Comparison of ENCODE assay signal across 8 cellular contexts in the genomic region with DNA sequence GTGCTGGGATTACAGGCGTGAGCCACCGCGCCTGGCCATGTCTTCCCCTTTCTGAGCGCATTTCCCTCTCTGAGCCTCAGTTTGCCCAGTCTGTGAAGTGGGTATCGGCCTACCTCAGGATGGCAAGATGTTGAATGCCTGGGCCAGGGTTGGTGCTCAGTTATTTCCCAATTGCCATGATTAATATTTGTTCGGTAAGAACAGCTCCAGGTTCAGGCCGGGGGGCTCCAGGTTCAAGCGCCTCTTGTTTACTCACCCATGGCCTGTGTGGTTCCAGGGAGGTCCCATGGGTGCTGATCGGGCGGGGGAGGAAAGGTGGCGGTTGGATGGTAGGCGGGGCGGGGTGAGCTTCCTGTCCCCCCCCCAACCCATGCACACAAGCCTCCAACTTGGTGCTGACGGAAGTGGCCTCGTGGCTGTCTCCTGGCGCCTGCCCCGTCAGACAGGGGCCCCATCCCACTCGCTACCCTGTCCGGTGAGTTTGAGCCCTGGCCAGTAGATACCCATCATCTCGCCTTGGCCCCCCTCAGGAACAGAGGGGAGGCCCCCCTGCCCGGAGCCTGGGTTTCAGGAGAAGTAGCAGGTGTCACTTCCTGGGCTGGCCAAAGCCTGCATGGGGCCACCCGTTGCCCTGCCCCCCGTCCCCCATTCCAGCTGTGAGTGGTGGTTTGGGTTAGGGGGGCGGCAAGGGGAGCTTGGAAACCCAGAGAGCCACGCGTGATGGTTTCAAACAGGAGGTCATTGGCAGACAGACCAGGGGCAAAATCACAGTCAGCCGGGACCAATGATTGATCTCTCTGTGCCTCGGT. TPM values are rescaled to one million over a fixed set of nuclear protein-coding genes. Genes with fewer than 3 reads are reported as not detected.
A peak's percentile ranks its signal among the peaks of the same experiment; 100 is the strongest.
DNase-seq lines count a peak whose midpoint lies in the region; ATAC-seq and TF ChIP-seq lines count a peak whose summit lies in the region.

Gene FCHO1 (plus strand): TSS at position 375 of the 809 bp plus-strand sequence. CDS start 3,688 bp downstream, outside the sequence.

- peaks cover 12% of the 10 kb centered on the region for H3K27me3 Mint-ChIP-seq in WTC11 (ENCODE audit: low read depth)

- no peaks in the 10 kb centered on the region for H3K9me3 Mint-ChIP-seq in WTC11

- CTCF ChIA-PET in WTC11 (lab: Charles Lee): interaction anchor here (1.9 kb wide), 1 partner anchor 15 kb away, joined by 12 read pairs; no protein-coding TSS in a partner anchor

- in situ Hi-C loops in G401 (cut with HindIII; ENCODE audit: low sequenced_read_pairs): no loop called here

- ATAC-seq in HG03097 (IDR thresholded peaks at IDR 0.05; ENCODE audit: low FRiP score, unreplicated experiment): peak; percentile 39
- ATAC-seq in WTC11: no peak

- H3K27ac ChIP-seq in caudate nucleus (ENCODE audit: low read depth, low read length): peak within 1 kb of the TSS; percentile 93

- peak; percentile 39 for DNase-seq in Daoy (ENCODE audit: low read depth)
- DNase-seq in WTC11 (ENCODE audit: low spot score): no peak
- DNase-seq in caudate nucleus (lab: John Stamatoyannopoulos, UW): peak in 20 of 61 donors; percentile 9 to 68 (median 28)
- DNase-seq in putamen (ENCODE audit: low spot score): peak; percentile 46
- no peak for DNase-seq in NCI-H187 (lab: John Stamatoyannopoulos, UW)
- no peak for DNase-seq in glomerular visceral epithelial cell (ENCODE audit: extremely low spot score)
- no peak for DNase-seq in G401 (ENCODE audit: low spot score)

- POLR2A ChIA-PET in WTC11 (lab: Charles Lee): no interaction called here

- H3K27ac Mint-ChIP-seq in WTC11: no peak within 1 kb of the TSS; the same call in 1 of the 2 replicates

- no peak for TF ChIP-seq CTCF in WTC11 (IDR thresholded peaks at IDR 0.05)

- no peak within 1 kb of the TSS for H3K4me3 Mint-ChIP-seq in WTC11

- H3K36me3 Mint-ChIP-seq in WTC11: no peaks in the 10 kb centered on the region

- peaks cover 29% of the 10 kb centered on the region for H3K4me1 Mint-ChIP-seq in WTC11

TF ChIP-seq in WTC11, 78 proteins besides CTCF, POLR2A, EP300 and RAD21:
- TF ChIP-seq E2F5 (CRISPR knock-in tag; IDR thresholded peaks at IDR 0.05): no peak
- TF ChIP-seq EMX1 (CRISPR knock-in tag; IDR thresholded peaks at IDR 0.05): no peak
- no peak for TF ChIP-seq JUN (CRISPR knock-in tag; IDR thresholded peaks at IDR 0.05)
- no peak for TF ChIP-seq ZNF425 (CRISPR knock-in tag; conservative IDR thresholded peaks at IDR 0.05)

RNA-seq across cellular contexts. Expression of gene FCHO1, which starts in this region (rescaled TPM):
- 0.91 and 3.2 TPM in 2 replicates for total RNA-seq in Daoy (2014; rRNA removed; shearing (Covaris generic))
- 22.8 to 26.8 TPM (median 25.1 TPM) in 3 replicates for total RNA-seq in WTC11 (2021)
- 4.9 and 9.3 TPM in 2 replicates for total RNA-seq in G401 (2014; rRNA removed; shearing (Covaris generic))

Comparison
In these comparisons a context has a peak if more than half of its experiments do, and no peak if none do; other contexts are left out.
1. DNase-seq: peak in Daoy (single experiment) and putamen (single experiment); none in WTC11 (single experiment), NCI-H187 (0 of 2), glomerular visceral epithelial cell (single experiment) and G401 (single experiment).